In genomic region chr12:113422929-113423669, GRCh38 we compare ENCODE assay signal across 1 cellular context.
TF ChIP-seq lines count a peak whose summit lies in the region.

No MANE protein-coding gene starts in this region.

TF ChIP-seq in GM23338, 12 proteins besides CTCF, POLR2A, EP300 and RAD21 (continued from another document):
- TF ChIP-seq, protein P1, sequence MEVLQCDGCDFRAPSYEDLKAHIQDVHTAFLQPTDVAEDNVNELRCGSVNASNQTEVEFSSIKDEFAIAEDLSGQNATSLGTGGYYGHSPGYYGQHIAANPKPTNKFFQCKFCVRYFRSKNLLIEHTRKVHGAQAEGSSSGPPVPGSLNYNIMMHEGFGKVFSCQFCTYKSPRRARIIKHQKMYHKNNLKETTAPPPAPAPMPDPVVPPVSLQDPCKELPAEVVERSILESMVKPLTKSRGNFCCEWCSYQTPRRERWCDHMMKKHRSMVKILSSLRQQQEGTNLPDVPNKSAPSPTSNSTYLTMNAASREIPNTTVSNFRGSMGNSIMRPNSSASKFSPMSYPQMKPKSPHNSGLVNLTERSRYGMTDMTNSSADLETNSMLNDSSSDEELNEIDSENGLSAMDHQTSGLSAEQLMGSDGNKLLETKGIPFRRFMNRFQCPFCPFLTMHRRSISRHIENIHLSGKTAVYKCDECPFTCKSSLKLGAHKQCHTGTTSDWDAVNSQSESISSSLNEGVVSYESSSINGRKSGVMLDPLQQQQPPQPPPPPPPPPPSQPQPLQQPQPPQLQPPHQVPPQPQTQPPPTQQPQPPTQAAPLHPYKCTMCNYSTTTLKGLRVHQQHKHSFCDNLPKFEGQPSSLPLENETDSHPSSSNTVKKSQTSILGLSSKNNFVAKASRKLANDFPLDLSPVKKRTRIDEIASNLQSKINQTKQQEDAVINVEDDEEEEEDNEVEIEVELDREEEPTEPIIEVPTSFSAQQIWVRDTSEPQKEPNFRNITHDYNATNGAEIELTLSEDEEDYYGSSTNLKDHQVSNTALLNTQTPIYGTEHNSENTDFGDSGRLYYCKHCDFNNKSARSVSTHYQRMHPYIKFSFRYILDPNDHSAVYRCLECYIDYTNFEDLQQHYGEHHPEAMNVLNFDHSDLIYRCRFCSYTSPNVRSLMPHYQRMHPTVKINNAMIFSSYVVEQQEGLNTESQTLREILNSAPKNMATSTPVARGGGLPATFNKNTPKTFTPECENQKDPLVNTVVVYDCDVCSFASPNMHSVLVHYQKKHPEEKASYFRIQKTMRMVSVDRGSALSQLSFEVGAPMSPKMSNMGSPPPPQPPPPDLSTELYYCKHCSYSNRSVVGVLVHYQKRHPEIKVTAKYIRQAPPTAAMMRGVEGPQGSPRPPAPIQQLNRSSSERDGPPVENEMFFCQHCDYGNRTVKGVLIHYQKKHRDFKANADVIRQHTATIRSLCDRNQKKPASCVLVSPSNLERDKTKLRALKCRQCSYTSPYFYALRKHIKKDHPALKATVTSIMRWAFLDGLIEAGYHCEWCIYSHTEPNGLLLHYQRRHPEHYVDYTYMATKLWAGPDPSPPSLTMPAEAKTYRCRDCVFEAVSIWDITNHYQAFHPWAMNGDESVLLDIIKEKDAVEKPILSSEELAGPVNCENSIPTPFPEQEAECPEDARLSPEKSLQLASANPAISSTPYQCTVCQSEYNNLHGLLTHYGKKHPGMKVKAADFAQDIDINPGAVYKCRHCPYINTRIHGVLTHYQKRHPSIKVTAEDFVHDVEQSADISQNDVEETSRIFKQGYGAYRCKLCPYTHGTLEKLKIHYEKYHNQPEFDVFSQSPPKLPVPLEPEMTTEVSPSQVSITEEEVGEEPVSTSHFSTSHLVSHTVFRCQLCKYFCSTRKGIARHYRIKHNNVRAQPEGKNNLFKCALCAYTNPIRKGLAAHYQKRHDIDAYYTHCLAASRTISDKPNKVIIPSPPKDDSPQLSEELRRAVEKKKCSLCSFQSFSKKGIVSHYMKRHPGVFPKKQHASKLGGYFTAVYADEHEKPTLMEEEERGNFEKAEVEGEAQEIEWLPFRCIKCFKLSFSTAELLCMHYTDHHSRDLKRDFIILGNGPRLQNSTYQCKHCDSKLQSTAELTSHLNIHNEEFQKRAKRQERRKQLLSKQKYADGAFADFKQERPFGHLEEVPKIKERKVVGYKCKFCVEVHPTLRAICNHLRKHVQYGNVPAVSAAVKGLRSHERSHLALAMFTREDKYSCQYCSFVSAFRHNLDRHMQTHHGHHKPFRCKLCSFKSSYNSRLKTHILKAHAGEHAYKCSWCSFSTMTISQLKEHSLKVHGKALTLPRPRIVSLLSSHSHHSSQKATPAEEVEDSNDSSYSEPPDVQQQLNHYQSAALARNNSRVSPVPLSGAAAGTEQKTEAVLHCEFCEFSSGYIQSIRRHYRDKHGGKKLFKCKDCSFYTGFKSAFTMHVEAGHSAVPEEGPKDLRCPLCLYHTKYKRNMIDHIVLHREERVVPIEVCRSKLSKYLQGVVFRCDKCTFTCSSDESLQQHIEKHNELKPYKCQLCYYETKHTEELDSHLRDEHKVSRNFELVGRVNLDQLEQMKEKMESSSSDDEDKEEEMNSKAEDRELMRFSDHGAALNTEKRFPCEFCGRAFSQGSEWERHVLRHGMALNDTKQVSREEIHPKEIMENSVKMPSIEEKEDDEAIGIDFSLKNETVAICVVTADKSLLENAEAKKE (CRISPR knock-in tag; IDR thresholded peaks at IDR 0.05): no peak
- TF ChIP-seq ZNF331 (CRISPR knock-in tag; IDR thresholded peaks at IDR 0.05; ENCODE audit: low read depth) (no peak), JUNB (IDR thresholded peaks at IDR 0.05; ENCODE audit: unreplicated experiment) (no peak), ZNF114 (CRISPR knock-in tag; IDR thresholded peaks at IDR 0.05) (no peak), REST (IDR thresholded peaks at IDR 0.05; ENCODE audit: unreplicated experiment) (no peak), STAT1 (IDR thresholded peaks at IDR 0.05; ENCODE audit: unreplicated experiment) (no peak), EZH2 (IDR thresholded peaks at IDR 0.05; ENCODE audit: low read depth, unreplicated experiment) (no peak), NANOG (IDR thresholded peaks at IDR 0.05; ENCODE audit: borderline replicate concordance) (no peak), CREB1 (CRISPR knock-in tag; IDR thresholded peaks at IDR 0.05; ENCODE audit: low read depth) (no peak)
